In the genomic region with DNA sequence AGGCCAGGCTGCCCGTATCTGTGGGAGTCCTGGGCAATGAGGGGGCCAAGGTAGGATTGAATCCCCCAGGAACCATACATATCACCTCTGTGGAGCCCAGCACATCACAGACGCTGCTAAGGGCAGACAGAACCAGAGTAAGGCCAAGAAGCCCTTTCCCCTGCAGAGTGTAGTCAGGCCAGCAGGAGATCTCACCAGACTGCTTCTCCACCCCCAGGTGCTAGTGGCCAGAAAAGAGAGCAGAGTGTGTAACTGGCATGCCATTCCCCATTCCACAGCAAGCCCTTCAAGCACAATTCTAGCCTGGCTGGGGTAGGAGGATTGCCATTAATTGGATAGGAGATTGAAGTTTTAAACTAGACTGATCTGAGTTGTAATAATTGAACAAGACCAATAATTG, we compare ENCODE assay signal across 20 cellular contexts. TPM values are rescaled to one million over a fixed set of nuclear protein-coding genes. Genes with fewer than 3 reads are reported as not detected.
DNase-seq lines count a peak whose midpoint lies in the region; ATAC-seq, FAIRE-seq and TF ChIP-seq lines count a peak whose summit lies in the region.
"Had no signal": no experiment of that assay in that cellular context is flagged by ENCODE, and none has a peak within 500 bp of the region (broad histone marks: within the 10 kb centered on the region; RNA-seq: fewer than 3 reads in every experiment).

No MANE protein-coding gene starts in this region.

- POLR2A ChIA-PET in H1 (lab: Charles Lee; ENCODE audit: partially characterized antibody): no interaction called here

- H3K27ac Mint-ChIP-seq in stimulated activated naive B cell treated with anti-CD40 and anti-IgM and Interleukin-4, amounts not matched to agents 10 μg/mL and 1 μg/mL and 100 μg/mL, for 72 hours: peak overlapping the region; percentile 73
- H3K27ac Mint-ChIP-seq: activated naive CD4-positive, alpha-beta T cell treated with anti-CD3 and anti-CD28 coated beads, Interleukin-2, amount 10 ng/mL, durations not matched to agents 7 days and 5 days; activated T-helper 1 cell treated with anti-CD3 and anti-CD28 coated beads, Interleukin-12 subunit alpha, Interleukin-12 subunit beta, Interleukin-2, Interleukin-4 antibody, amounts not matched to agents 30 ng/mL and 10 ng/mL and 1 ng/mL, durations not matched to agents 14 hours and 24 hours and 36 hours; memory B cell had no signal

- no peak for FAIRE-seq in H1 (lab: Jason Lieb, UNC)
- FAIRE-seq: kidney had no signal

- H3K36me3 Mint-ChIP-seq in stimulated activated naive B cell treated with anti-CD40 and anti-IgM and Interleukin-4, amounts not matched to agents 10 μg/mL and 1 μg/mL and 100 μg/mL, for 72 hours: peaks cover 10 to 25% of the 10 kb centered on the region in 2 donors
- H3K36me3 Mint-ChIP-seq: activated naive CD4-positive, alpha-beta T cell treated with anti-CD3 and anti-CD28 coated beads, Interleukin-2, amount 10 ng/mL, durations not matched to agents 7 days and 5 days; memory B cell had no signal

- TF ChIP-seq CTCF in right atrium auricular region (IDR thresholded peaks at IDR 0.05): no peak
- no peak for TF ChIP-seq CTCF in Loucy (conservative IDR thresholded peaks at IDR 0.05; ENCODE audit: low read length)
- TF ChIP-seq CTCF in H1 (IDR thresholded peaks at IDR 0.05; ENCODE audit: control extremely low read depth in 1 of 3, insufficient read depth in 1 of 3, low read depth in 1 of 3, low read length in 3 of 3): no peak
- TF ChIP-seq CTCF in suprapubic skin (IDR thresholded peaks at IDR 0.05): no peak
- no peak for TF ChIP-seq CTCF in coronary artery (IDR thresholded peaks at IDR 0.05)

- H3K4ac ChIP-seq in H1 (replicated peaks; ENCODE audit: insufficient read length, low read depth, low read length): no peak overlapping the region

- no peak overlapping the region for H4K5ac ChIP-seq in H1 (ENCODE audit: insufficient read length, low read depth, low read length)

- no peaks in the 10 kb centered on the region for H3K27me3 ChIP-seq in right atrium auricular region
- no peaks in the 10 kb centered on the region for H3K27me3 ChIP-seq in Loucy (ENCODE audit: insufficient read depth, low read length, poor library complexity, severe bottlenecking)
- no peaks in the 10 kb centered on the region for H3K27me3 ChIP-seq in H1 (replicated peaks in 1 of 4; ENCODE audit: control insufficient read depth in 3 of 4, extremely low read depth in 1 of 4, insufficient read depth in 3 of 4, low read length in 3 of 4)
- H3K27me3 ChIP-seq in suprapubic skin: no peaks in the 10 kb centered on the region

- H3K27ac ChIP-seq in right atrium auricular region (peak overlapping the region; percentile 86 to 91), H1 (ENCODE audit: low read depth, low read length) (no peak overlapping the region), suprapubic skin (no peak overlapping the region), coronary artery (no peak overlapping the region)

- H3F3A ChIP-seq in Loucy (ENCODE audit: low read depth): no peaks in the 10 kb centered on the region

- H3K9me3 ChIP-seq in right atrium auricular region (no peaks in the 10 kb centered on the region), Loucy (ENCODE audit: insufficient read depth, low read depth, low read length) (no peaks in the 10 kb centered on the region), H1 (ENCODE audit: insufficient read depth in 2 of 2, low read depth in 1 of 2, low read length in 1 of 2) (no peaks in the 10 kb centered on the region), suprapubic skin (no peaks in the 10 kb centered on the region)

- 83% methylated on average over 2 of the region's 2 CpGs; no CpG with 5 or more reads in 1 of the 2 experiments for WGBS in H1 (ENCODE audit: extremely low coverage in 1 of 2, insufficient coverage in 1 of 2, insufficient read length in 1 of 2, insufficient replicate concordance in 2 of 2, low coverage in 1 of 2, low lambda C conversion rate in 2 of 2, missing lambda C conversion rate in 1 of 2), 2 experiments
- WGBS in suprapubic skin: 94% methylated on average over 2 of the region's 2 CpGs

- H3K4me1 ChIP-seq in right atrium auricular region (peaks cover 0 to 65% of the 10 kb centered on the region in 2 donors), Loucy (ENCODE audit: insufficient read depth, low read length, poor library complexity, severe bottlenecking) (peaks cover 54% of the 10 kb centered on the region), H1 (replicated peaks in 1 of 4; ENCODE audit: control insufficient read depth in 3 of 4, insufficient read depth in 4 of 4, low read length in 3 of 4) (peaks cover 0 to 5% (median 3%) of the 10 kb centered on the region in 4 experiments; a peak in 2 of 7 replicates), suprapubic skin (peaks cover 7% of the 10 kb centered on the region)

- H3K36me3 ChIP-seq in right atrium auricular region (no peaks in the 10 kb centered on the region), Loucy (ENCODE audit: insufficient read depth, low read length) (no peaks in the 10 kb centered on the region), H1 (ENCODE audit: control insufficient read depth in 2 of 4, insufficient read depth in 4 of 4, low read length in 3 of 4) (no peaks in the 10 kb centered on the region), suprapubic skin (no peaks in the 10 kb centered on the region)

- TF ChIP-seq EP300 in H1 (IDR thresholded peaks at IDR 0.05; ENCODE audit: borderline replicate concordance in 1 of 2, low read depth in 2 of 2, low read length in 2 of 2) (no peak), suprapubic skin (IDR thresholded peaks at IDR 0.05) (no peak)

- no peak overlapping the region for H2AK5ac ChIP-seq in H1 (ENCODE audit: low read depth, low read length)

- H3K14ac ChIP-seq in H1 (ENCODE audit: insufficient read length): no peak overlapping the region

- H2BK12ac ChIP-seq in H1 (ENCODE audit: low read depth, low read length): no peak overlapping the region

- H3K56ac ChIP-seq in H1 (replicated peaks; ENCODE audit: insufficient read length, low read depth, low read length): no peak overlapping the region

- H3K9me3 Mint-ChIP-seq in stimulated activated naive B cell treated with anti-CD40 and anti-IgM and Interleukin-4, amounts not matched to agents 10 μg/mL and 1 μg/mL and 100 μg/mL, for 72 hours: no peaks in the 10 kb centered on the region
- H3K9me3 Mint-ChIP-seq: activated naive CD4-positive, alpha-beta T cell treated with anti-CD3 and anti-CD28 coated beads, Interleukin-2, amount 10 ng/mL, durations not matched to agents 7 days and 5 days; activated T-helper 1 cell treated with anti-CD3 and anti-CD28 coated beads, Interleukin-12 subunit alpha, Interleukin-12 subunit beta, Interleukin-2, Interleukin-4 antibody, amounts not matched to agents 30 ng/mL and 10 ng/mL and 1 ng/mL, durations not matched to agents 14 hours and 24 hours and 36 hours; memory B cell had no signal

- ATAC-seq in left ventricle myocardium superior: no peak
- no peak for ATAC-seq in stimulated activated naive B cell treated with anti-CD40 and anti-IgM and Interleukin-4, amounts not matched to agents 10 μg/mL and 1 μg/mL and 100 μg/mL, for 72 hours (replicated peaks)

- H3K79me2 ChIP-seq in Loucy (ENCODE audit: insufficient read depth, low read length) (no peaks in the 10 kb centered on the region), H1 (ENCODE audit: control insufficient read depth in 1 of 2, insufficient read depth in 2 of 2, low read length in 2 of 2) (no peaks in the 10 kb centered on the region)

- no peak overlapping the region for H3K4me3 ChIP-seq in right atrium auricular region
- no peak overlapping the region for H3K4me3 ChIP-seq in Loucy (ENCODE audit: low read length, poor library complexity, severe bottlenecking)
- no peak overlapping the region for H3K4me3 ChIP-seq in H1 (ENCODE audit: extremely low read depth in 1 of 4, insufficient read depth in 2 of 4, low read depth in 3 of 4, low read length in 4 of 4)
- no peak overlapping the region for H3K4me3 ChIP-seq in suprapubic skin
- H3K4me3 ChIP-seq in coronary artery: no peak overlapping the region
- H3K4me3 ChIP-seq: smooth muscle cell had no signal

- no peak overlapping the region for H4K91ac ChIP-seq in H1 (replicated peaks; ENCODE audit: insufficient read length, low read length)

- H3K18ac ChIP-seq in H1 (ENCODE audit: extremely low read depth, low read length): no peak overlapping the region

- intact Hi-C loops in left ventricle myocardium superior (cut with micrococcal nuclease): loop anchor here (10.0 kb wide), 1 partner anchor 245 kb away; no protein-coding TSS in a partner anchor

- no peak overlapping the region for H3K4me3 Mint-ChIP-seq in stimulated activated naive B cell treated with anti-CD40 and anti-IgM and Interleukin-4, amounts not matched to agents 10 μg/mL and 1 μg/mL and 100 μg/mL, for 72 hours
- H3K4me3 Mint-ChIP-seq: activated naive CD4-positive, alpha-beta T cell treated with anti-CD3 and anti-CD28 coated beads, Interleukin-2, amount 10 ng/mL, durations not matched to agents 7 days and 5 days; activated T-helper 1 cell treated with anti-CD3 and anti-CD28 coated beads, Interleukin-12 subunit alpha, Interleukin-12 subunit beta, Interleukin-2, Interleukin-4 antibody, amounts not matched to agents 30 ng/mL and 10 ng/mL and 1 ng/mL, durations not matched to agents 14 hours and 24 hours and 36 hours; memory B cell had no signal

- TF ChIP-seq POLR2A in H1 (IDR thresholded peaks at IDR 0.05; ENCODE audit: control extremely low read depth in 1 of 2, low read depth in 2 of 2, low read length in 2 of 2): no peak
- no peak for TF ChIP-seq POLR2A in suprapubic skin (IDR thresholded peaks at IDR 0.05)

- TF ChIP-seq RAD21 in H1 (IDR thresholded peaks at IDR 0.05 in 1 of 2, conservative IDR thresholded peaks at IDR 0.05 in 1 of 2; ENCODE audit: low read depth in 2 of 2, low read length in 2 of 2): no peak

- H2BK15ac ChIP-seq in H1 (ENCODE audit: low read length): peak overlapping the region; percentile 40; the same call in 1 of the 2 replicates

- no peaks in the 10 kb centered on the region for H3K23me2 ChIP-seq in H1 (ENCODE audit: low read depth, low read length)

- H2AFZ ChIP-seq in Loucy (ENCODE audit: low read length) (no peak overlapping the region), H1 (ENCODE audit: low read length) (no peak overlapping the region)

- H3K9me2 ChIP-seq in Loucy (replicated peaks; ENCODE audit: low read depth, low read length): no peaks in the 10 kb centered on the region

- no peak overlapping the region for H4K8ac ChIP-seq in H1 (ENCODE audit: extremely low read depth, insufficient read depth, low read length)

- no peaks in the 10 kb centered on the region for H3K79me1 ChIP-seq in H1 (ENCODE audit: low read depth, low read length)

- H2BK5ac ChIP-seq in H1 (ENCODE audit: low read depth, low read length): no peak overlapping the region

- peaks cover 43 to 65% of the 10 kb centered on the region in 2 donors for H3K4me1 Mint-ChIP-seq in stimulated activated naive B cell treated with anti-CD40 and anti-IgM and Interleukin-4, amounts not matched to agents 10 μg/mL and 1 μg/mL and 100 μg/mL, for 72 hours

- H3K4me2 ChIP-seq in Loucy (ENCODE audit: low read depth, low read length, poor library complexity, severe bottlenecking): no peak overlapping the region
- no peak overlapping the region for H3K4me2 ChIP-seq in H1 (ENCODE audit: insufficient read depth in 1 of 2, low read depth in 2 of 2, low read length in 2 of 2)
- H3K4me2 ChIP-seq: smooth muscle cell had no signal

- no peaks in the 10 kb centered on the region for H3K27me3 Mint-ChIP-seq in stimulated activated naive B cell treated with anti-CD40 and anti-IgM and Interleukin-4, amounts not matched to agents 10 μg/mL and 1 μg/mL and 100 μg/mL, for 72 hours
- H3K27me3 Mint-ChIP-seq: memory B cell had no signal

- DNase-seq in right atrium auricular region (ENCODE audit: low spot score) (no peak), left ventricle myocardium superior (no peak), H1 (ENCODE audit: low read depth in 1 of 2, low spot score in 2 of 2) (no peak), suprapubic skin (ENCODE audit: low spot score in 2 of 2) (no peak), DMS114 treated with DMSO at 0.1 percent for 48 hours (lab: John Stamatoyannopoulos, UW; ENCODE audit: unreplicated experiment) (no peak), coronary artery (ENCODE audit: low spot score) (no peak)
- DNase-seq in stimulated activated naive B cell treated with anti-CD40 and anti-IgM and Interleukin-4, amounts not matched to agents 10 μg/mL and 1 μg/mL and 100 μg/mL, for 72 hours: no peak
- DNase-seq: activated CD4-positive, alpha-beta T cell treated with anti-CD3 and anti-CD28 coated beads, Interleukin-2, amount 50 U/mL, for 1 hour; activated naive CD4-positive, alpha-beta T cell treated with anti-CD3 and anti-CD28 coated beads, Interleukin-2, amount 10 ng/mL, durations not matched to agents 7 days and 5 days; anterior cingulate cortex; C1 segment of cervical spinal cord; NCI-H1436 treated with DMSO at 0.1 percent for 48 hours; NCI-H510A; T-helper 9 cell had no signal

- H3K9ac ChIP-seq in Loucy (ENCODE audit: low read depth, low read length, poor library complexity, severe bottlenecking): peak overlapping the region; percentile 37
- H3K9ac ChIP-seq in H1 (replicated peaks in 1 of 4; ENCODE audit: extremely low read depth in 1 of 4, low read depth in 3 of 4, low read length in 3 of 4): no peak overlapping the region

- no peak overlapping the region for H2BK120ac ChIP-seq in H1 (replicated peaks; ENCODE audit: low read depth, low read length)

- no peak overlapping the region for H3K23ac ChIP-seq in H1 (ENCODE audit: insufficient read length)

- CTCF ChIA-PET in H1 (lab: Charles Lee; ENCODE audit: partially characterized antibody): interaction anchor here (1.2 to 3.8 kb wide), 3 partner anchors 8 to 47 kb away, joined by 3 to 28 read pairs (median 9); no protein-coding TSS in a partner anchor

- H4K20me1 ChIP-seq in Loucy (ENCODE audit: insufficient read depth, low read length, poor library complexity, severe bottlenecking): no peaks in the 10 kb centered on the region
- H4K20me1 ChIP-seq in H1 (replicated peaks in 1 of 2; ENCODE audit: control insufficient read depth in 1 of 2, insufficient read depth in 2 of 2, low read length in 2 of 2): no peaks in the 10 kb centered on the region

- H2BK20ac ChIP-seq in H1 (ENCODE audit: low read length): no peak overlapping the region

RNA-seq across cellular contexts. Expression of a gene that starts 28.0 kb away (rescaled TPM):
- 10 to 100 TPM; 23.9 to 24.0 TPM for total RNA-seq in right atrium auricular region
- 32.7 TPM for total RNA-seq in left ventricle myocardium superior
- total RNA-seq in H1 (2021; fragmentation: NEBNext Ultra II Directional; extraction: Animal tissue kit (Norgen Biotek cat#: 25700)): 7.8 and 9.2 TPM in 2 replicates
- 3.0 and 4.1 TPM in 2 replicates for polyA plus RNA-seq in H1 (2011; rRNA removed)
- 4.8 TPM for polyA plus RNA-seq in H1 (2011; cell fraction: cytosol; rRNA removed)
- polyA plus RNA-seq in H1 (2011; cell fraction: nucleus; rRNA removed): 6.5 TPM
- 4.8 to 6.8 TPM (median 5.9 TPM) in 4 replicates for polyA plus RNA-seq in H1 (2012, experiment 1 of 2)
- polyA plus RNA-seq in H1 (2012, experiment 2 of 2): 1.1 TPM
- 4.2 TPM for polyA plus RNA-seq in H1 (2013, experiment 1 of 2)
- polyA plus RNA-seq in H1 (2013, experiment 2 of 2): 4.0 TPM
- polyA minus RNA-seq in H1 (2011; rRNA and poly(A)+ RNA removed): 4.0 and 6.5 TPM in 2 replicates
- polyA minus RNA-seq in H1 (2011; cell fraction: cytosol; rRNA and poly(A)+ RNA removed): 4.1 TPM
- polyA minus RNA-seq in H1 (2011; cell fraction: nucleus; rRNA and poly(A)+ RNA removed): 8.1 TPM
- total RNA-seq in suprapubic skin: 10 to 100 TPM in 1 of 4 donors, 1 to 10 TPM in 3; 5.7 to 16.8 (median 7.9) TPM

RNA-seq across cellular contexts. Expression of a gene that starts 47.9 kb away (rescaled TPM):
- total RNA-seq in right atrium auricular region (10 to 100 TPM in 1 of 2 donors, 1 to 10 TPM in 1; 9.5 to 14.7 TPM), left ventricle myocardium superior (19.7 TPM), suprapubic skin (10 to 100 TPM in 3 of 4 donors, 1 to 10 TPM in 1; 5.5 to 15.9 (median 12.8) TPM)
- 1.0 and 1.2 TPM in 2 replicates for total RNA-seq in H1 (2021; fragmentation: NEBNext Ultra II Directional; extraction: Animal tissue kit (Norgen Biotek cat#: 25700))
- 1.5 and 2.6 TPM in 2 replicates for polyA plus RNA-seq in H1 (2011; rRNA removed)
- polyA plus RNA-seq in H1 (2011; cell fraction: cytosol; rRNA removed): 1.4 TPM
- 1.6 TPM for polyA plus RNA-seq in H1 (2011; cell fraction: nucleus; rRNA removed)
- 0.21 to 0.75 TPM (median 0.57 TPM) in 4 replicates for polyA plus RNA-seq in H1 (2012, experiment 1 of 2)
- polyA plus RNA-seq in H1 (2012, experiment 2 of 2): 0.63 TPM
- polyA plus RNA-seq in H1 (2013, experiment 1 of 2): 0.93 TPM
- 0.85 TPM for polyA plus RNA-seq in H1 (2013, experiment 2 of 2)
- 1.4 and 1.5 TPM in 2 replicates for polyA minus RNA-seq in H1 (2011; rRNA and poly(A)+ RNA removed)
- polyA minus RNA-seq in H1 (2011; cell fraction: cytosol; rRNA and poly(A)+ RNA removed): 0.66 TPM
- polyA minus RNA-seq in H1 (2011; cell fraction: nucleus; rRNA and poly(A)+ RNA removed): 2.7 TPM
- total RNA-seq: activated T-helper 1 cell treated with anti-CD3 and anti-CD28 coated beads, Interleukin-12 subunit alpha, Interleukin-12 subunit beta, Interleukin-2, Interleukin-4 antibody, amounts not matched to agents 30 ng/mL and 10 ng/mL and 1 ng/mL, durations not matched to agents 14 hours and 24 hours and 36 hours; temporal lobe had no signal
- polyA plus RNA-seq: smooth muscle cell had no signal

Comparison
In these comparisons a context has a peak if more than half of its experiments do, and no peak if none do; other contexts are left out.
1. H3K27ac ChIP-seq: peak in right atrium auricular region (2 of 2); none in H1 (single experiment), suprapubic skin (single experiment) and coronary artery (0 of 2).